ENCODE assay signal across 10 cellular contexts in the genomic region with DNA sequence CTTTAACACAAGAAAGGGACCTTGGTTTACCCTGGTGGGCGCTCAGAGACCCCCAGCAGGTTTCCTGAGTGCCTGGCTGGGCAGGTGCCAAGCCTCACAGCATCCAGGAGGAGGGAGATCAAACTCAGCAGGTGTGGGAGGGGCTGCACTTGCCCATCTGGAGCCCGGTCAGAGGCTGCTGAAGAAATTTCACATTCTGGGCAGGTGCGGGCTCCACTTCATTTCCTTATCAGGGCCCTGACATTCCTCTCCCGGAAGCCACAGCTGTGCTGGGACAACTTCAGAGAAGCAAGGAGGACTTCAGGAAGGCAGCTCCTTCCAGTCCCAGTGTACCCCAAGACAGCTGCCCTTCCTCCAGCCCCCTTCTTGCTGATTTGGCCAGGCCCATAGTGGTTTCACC.
DNase-seq lines count a peak whose midpoint lies in the region; ATAC-seq and TF ChIP-seq lines count a peak whose summit lies in the region.
"Had no signal": no experiment of that assay in that cellular context is flagged by ENCODE, and none has a peak within 500 bp of the region (broad histone marks: within the 10 kb centered on the region; RNA-seq: fewer than 3 reads in every experiment).

No MANE protein-coding gene starts in this region.

- TF ChIP-seq CTCF in brain (conservative IDR thresholded peaks at IDR 0.05) (no peak), omental fat pad (IDR thresholded peaks at IDR 0.05) (no peak), sigmoid colon (IDR thresholded peaks at IDR 0.05) (no peak)

- peak; percentile 47 for DNase-seq in GF-D8 (lab: John Stamatoyannopoulos, UW)
- peak; percentile 63 for DNase-seq in NCI-H128 (lab: John Stamatoyannopoulos, UW; ENCODE audit: unreplicated experiment)
- DNase-seq in omental fat pad (ENCODE audit: low spot score): no peak
- DNase-seq in sigmoid colon: no peak
- DNase-seq in dedifferentiated amniotic fluid mesenchymal stem cell (ENCODE audit: extremely low spot score): no peak
- DNase-seq in stimulated activated CD4-positive, alpha-beta T cell treated with anti-CD3 and anti-CD28 coated beads, Interleukin-4, amount 100 ng/mL, for 1 hour: no peak
- DNase-seq in activated T-helper 1 cell treated with anti-CD3 and anti-CD28 coated beads, Interleukin-12 subunit alpha, Interleukin-12 subunit beta, Interleukin-2, Interleukin-4 antibody, amounts not matched to agents 30 ng/mL and 10 ng/mL and 1 ng/mL, durations not matched to agents 14 hours and 24 hours and 36 hours (ENCODE audit: low spot score): no peak
- DNase-seq: KBM-7 had no signal

- 16 to 34% methylated on average over 4 of the region's 4 CpGs for WGBS in sigmoid colon, 2 donors

- no peak for TF ChIP-seq EP300 in sigmoid colon (IDR thresholded peaks at IDR 0.05)

- peak overlapping the region in 3 of 5 experiments; percentile 69 to 92 (median 92) for H3K27ac Mint-ChIP-seq in brain
- no peak overlapping the region for H3K27ac Mint-ChIP-seq in activated T-helper 1 cell treated with anti-CD3 and anti-CD28 coated beads, Interleukin-12 subunit alpha, Interleukin-12 subunit beta, Interleukin-2, Interleukin-4 antibody, amounts not matched to agents 30 ng/mL and 10 ng/mL and 1 ng/mL, durations not matched to agents 14 hours and 24 hours and 36 hours

- H3K27ac ChIP-seq in sigmoid colon: no peak overlapping the region

- H3K36me3 Mint-ChIP-seq in brain: no peaks in the 10 kb centered on the region
- peaks cover 11% of the 10 kb centered on the region for H3K36me3 Mint-ChIP-seq in activated T-helper 1 cell treated with anti-CD3 and anti-CD28 coated beads, Interleukin-12 subunit alpha, Interleukin-12 subunit beta, Interleukin-2, Interleukin-4 antibody, amounts not matched to agents 30 ng/mL and 10 ng/mL and 1 ng/mL, durations not matched to agents 14 hours and 24 hours and 36 hours (ENCODE audit: low read depth)

- no peaks in the 10 kb centered on the region for H3K4me1 ChIP-seq in sigmoid colon

- peak; percentile 3 for ATAC-seq in omental fat pad (ENCODE audit: low FRiP score)

- no peaks in the 10 kb centered on the region for H3K27me3 ChIP-seq in sigmoid colon

- H3K4me3 Mint-ChIP-seq in brain: peak overlapping the region in 1 of 5 experiments; percentile 17
- H3K4me3 Mint-ChIP-seq in activated T-helper 1 cell treated with anti-CD3 and anti-CD28 coated beads, Interleukin-12 subunit alpha, Interleukin-12 subunit beta, Interleukin-2, Interleukin-4 antibody, amounts not matched to agents 30 ng/mL and 10 ng/mL and 1 ng/mL, durations not matched to agents 14 hours and 24 hours and 36 hours: no peak overlapping the region

- intact Hi-C loops in sigmoid colon (cut with DNase I): loop anchor here (5.0 kb wide), 1 partner anchor 36 kb away; no protein-coding TSS in a partner anchor
- intact Hi-C loops in activated T-helper 1 cell treated with anti-CD3 and anti-CD28 coated beads, Interleukin-12 subunit alpha, Interleukin-12 subunit beta, Interleukin-2, Interleukin-4 antibody, amounts not matched to agents 30 ng/mL and 10 ng/mL and 1 ng/mL, durations not matched to agents 14 hours and 24 hours and 36 hours (cut with micrococcal nuclease): no loop called here

- no peaks in the 10 kb centered on the region for H3K9me3 Mint-ChIP-seq in brain
- no peaks in the 10 kb centered on the region for H3K9me3 Mint-ChIP-seq in activated T-helper 1 cell treated with anti-CD3 and anti-CD28 coated beads, Interleukin-12 subunit alpha, Interleukin-12 subunit beta, Interleukin-2, Interleukin-4 antibody, amounts not matched to agents 30 ng/mL and 10 ng/mL and 1 ng/mL, durations not matched to agents 14 hours and 24 hours and 36 hours

- H3K4me3 ChIP-seq in sigmoid colon: no peak overlapping the region
- H3K4me3 ChIP-seq: HAP-1 had no signal

- H3K36me3 ChIP-seq in sigmoid colon: no peaks in the 10 kb centered on the region
- H3K36me3 ChIP-seq: HAP-1 had no signal

- no peaks in the 10 kb centered on the region for H3K9me3 ChIP-seq in sigmoid colon
- H3K9me3 ChIP-seq: HAP-1 had no signal

- H3K27me3 Mint-ChIP-seq in brain: peaks cover 4% of the 10 kb centered on the region
- H3K27me3 Mint-ChIP-seq in activated T-helper 1 cell treated with anti-CD3 and anti-CD28 coated beads, Interleukin-12 subunit alpha, Interleukin-12 subunit beta, Interleukin-2, Interleukin-4 antibody, amounts not matched to agents 30 ng/mL and 10 ng/mL and 1 ng/mL, durations not matched to agents 14 hours and 24 hours and 36 hours (ENCODE audit: insufficient read depth): no peaks in the 10 kb centered on the region

- peaks cover 80% of the 10 kb centered on the region for H3K4me1 Mint-ChIP-seq in brain
- H3K4me1 Mint-ChIP-seq in activated T-helper 1 cell treated with anti-CD3 and anti-CD28 coated beads, Interleukin-12 subunit alpha, Interleukin-12 subunit beta, Interleukin-2, Interleukin-4 antibody, amounts not matched to agents 30 ng/mL and 10 ng/mL and 1 ng/mL, durations not matched to agents 14 hours and 24 hours and 36 hours (ENCODE audit: low read depth): peaks cover 19% of the 10 kb centered on the region

- TF ChIP-seq POLR2A in sigmoid colon (IDR thresholded peaks at IDR 0.05): no peak

Comparison
In these comparisons a context has a peak if more than half of its experiments do, and no peak if none do; other contexts are left out.
1. DNase-seq: peak in GF-D8 (single experiment) and NCI-H128 (single experiment); none in omental fat pad (single experiment), sigmoid colon (single experiment), dedifferentiated amniotic fluid mesenchymal stem cell (single experiment), stimulated activated CD4-positive, alpha-beta T cell treated with anti-CD3 and anti-CD28 coated beads, Interleukin-4, amount 100 ng/mL, for 1 hour (single experiment) and activated T-helper 1 cell treated with anti-CD3 and anti-CD28 coated beads, Interleukin-12 subunit alpha, Interleukin-12 subunit beta, Interleukin-2, Interleukin-4 antibody, amounts not matched to agents 30 ng/mL and 10 ng/mL and 1 ng/mL, durations not matched to agents 14 hours and 24 hours and 36 hours (single experiment).